Comparison of ENCODE assay signal across 8 cellular contexts in genomic region chr19:58305932-58306323, GRCh38. TPM values are rescaled to one million over a fixed set of nuclear protein-coding genes. Genes with fewer than 3 reads are reported as not detected.
DNase-seq lines count a peak whose midpoint lies in the region; ATAC-seq and TF ChIP-seq lines count a peak whose summit lies in the region.

No MANE protein-coding gene starts in this region.

- TF ChIP-seq POLR2A in gastroesophageal sphincter (IDR thresholded peaks at IDR 0.05): no peak
- no peak for TF ChIP-seq POLR2A in GM18505 (IDR thresholded peaks at IDR 0.05; ENCODE audit: borderline replicate concordance, extremely low read depth, insufficient read depth, insufficient read length)

- peaks cover 0 to 40% of the 10 kb centered on the region in 2 donors for H3K36me3 ChIP-seq in gastroesophageal sphincter

- H3K27ac ChIP-seq in gastroesophageal sphincter (peak overlapping the region in 3 of 4 donors; percentile 91 to 96 (median 92)), skin epidermis (peak overlapping the region in 20 of 21 experiments; percentile 13 to 96 (median 88))

- H3K9me3 ChIP-seq in gastroesophageal sphincter: no peaks in the 10 kb centered on the region

- ATAC-seq in gastroesophageal sphincter (no peak), GM18505 (IDR thresholded peaks at IDR 0.05; ENCODE audit: unreplicated experiment) (no peak), GM18519 (IDR thresholded peaks at IDR 0.05; ENCODE audit: low FRiP score, unreplicated experiment) (no peak)

- H3K4me1 ChIP-seq in gastroesophageal sphincter: peaks cover 5 to 33% (median 8%) of the 10 kb centered on the region in 3 donors

- TF ChIP-seq EP300 in gastroesophageal sphincter (IDR thresholded peaks at IDR 0.05): no peak

- H3K4me3 ChIP-seq in gastroesophageal sphincter (peak overlapping the region; percentile 52 to 84), skin epidermis (peak overlapping the region; percentile 50 to 91 (median 80))

- peak; percentile 57 for DNase-seq in DMS53 (lab: John Stamatoyannopoulos, UW)
- DNase-seq in DMS53 treated with DMSO at 0.1 percent for 48 hours (lab: John Stamatoyannopoulos, UW; ENCODE audit: unreplicated experiment): no peak
- DNase-seq in SW480 (ENCODE audit: low spot score): peak; percentile 19
- no peak for DNase-seq in KG1 (lab: John Stamatoyannopoulos, UW)

- no peak for TF ChIP-seq CTCF in gastroesophageal sphincter (IDR thresholded peaks at IDR 0.05)

- WGBS in gastroesophageal sphincter (ENCODE audit: low coverage in 1 of 2), 2 donors: 42 to 100% methylated on average over 1 to 10 of the region's 12 CpGs

- no peaks in the 10 kb centered on the region for H3K27me3 ChIP-seq in gastroesophageal sphincter

RNA-seq across cellular contexts. Expression of gene ERVK3-1, which starts 0.8 kb away (rescaled TPM):
- total RNA-seq in gastroesophageal sphincter: 10 to 100 TPM; 31.7 to 67.2 (median 41.5) TPM

RNA-seq across cellular contexts. Expression of gene ZSCAN22, which starts 20.9 kb away (rescaled TPM):
- 1 to 10 TPM; 2.4 to 4.8 (median 2.9) TPM for total RNA-seq in gastroesophageal sphincter

RNA-seq across cellular contexts. Expression of gene ZNF8, which starts 27.2 kb away (rescaled TPM):
- total RNA-seq in gastroesophageal sphincter: 10 to 100 TPM in 2 of 4 donors, 1 to 10 TPM in 2; 5.6 to 11.6 (median 9.5) TPM

RNA-seq across cellular contexts. Expression of gene A1BG, which starts 47.4 kb away (rescaled TPM):
- 10 to 100 TPM in 1 of 4 donors, 1 to 10 TPM in 3; 2.3 to 20.7 (median 7.5) TPM for total RNA-seq in gastroesophageal sphincter

RNA-seq across cellular contexts. Expression of gene ZNF497, which starts 56.6 kb away (rescaled TPM):
- 1 to 10 TPM in 3 of 4 donors, under 1 TPM in 1; 0.77 to 2.2 (median 1.6) TPM for total RNA-seq in gastroesophageal sphincter

Comparison
In these comparisons a context has a peak if more than half of its experiments do, and no peak if none do; other contexts are left out.
1. DNase-seq: peak in DMS53 (single experiment) and SW480 (single experiment); none in DMS53 treated with DMSO at 0.1 percent for 48 hours (single experiment) and KG1 (single experiment).